8 cellular contexts compared by ENCODE assay signal in genomic region chrX:56564182-56564885, GRCh38. TPM values are rescaled to one million over a fixed set of nuclear protein-coding genes. Genes with fewer than 3 reads are reported as not detected.
DNase-seq lines count a peak whose midpoint lies in the region; ATAC-seq and TF ChIP-seq lines count a peak whose summit lies in the region.

No MANE protein-coding gene starts in this region.

- BruUV-seq in HCT116 (replicated peaks; lab: Mats Ljungman, UMichigan): TSS peak; percentile 45

- H2AFZ ChIP-seq in HCT116 (ENCODE audit: low read depth, low read length, poor library complexity, severe bottlenecking): no peak overlapping the region

- peak; percentile 24; the same call in 1 of the 2 replicates for ATAC-seq in HCT116
- ATAC-seq in right cardiac atrium: peak; percentile 29 to 63
- ATAC-seq in GM18520 (IDR thresholded peaks at IDR 0.05; ENCODE audit: unreplicated experiment): no peak

- H3K4me1 ChIP-seq in HCT116 (ENCODE audit: control insufficient read depth in 1 of 2, insufficient read depth in 2 of 2, low read length in 2 of 2) (peaks cover 3 to 5% of the 10 kb centered on the region in 2 experiments), adipocyte (ENCODE audit: control insufficient read depth, insufficient read depth, low read length) (peaks cover 23% of the 10 kb centered on the region), right cardiac atrium (ENCODE audit: control insufficient read depth, insufficient read depth, low read length) (no peaks in the 10 kb centered on the region), prostate gland (replicated peaks) (no peaks in the 10 kb centered on the region)

- RAD21 ChIA-PET in HCT116 (lab: Charles Lee; ENCODE audit: low non-redundant PET in 1 of 2, low total read pairs in 2 of 2, uncharacterized antibody in 2 of 2, unreplicated experiment in 2 of 2): no interaction called here

- TF ChIP-seq POLR2A in HCT116 (IDR thresholded peaks at IDR 0.05; ENCODE audit: borderline replicate concordance, extremely low read depth, insufficient read depth, insufficient read length) (no peak), prostate gland (IDR thresholded peaks at IDR 0.05) (no peak)

- intact Hi-C loops in HCT116 (cut with micrococcal nuclease): loop anchor here (5.0 kb wide), 1 partner anchor 163 kb away; the partner anchor contains the start of gene NBDY
- intact Hi-C loops in right cardiac atrium (cut with DNase I): no loop called here
- intact Hi-C loops in prostate gland (cut with DNase I): loop anchor here (10.0 kb wide), 2 partner anchors 330 to 1030 kb away; partner anchors contain the start of genes KLF8 and ZXDB

- peak overlapping the region; percentile 83 for H3K4me2 ChIP-seq in HCT116 (ENCODE audit: low read length)

- H3K9me3 ChIP-seq in HCT116 (ENCODE audit: control insufficient read depth in 1 of 2, insufficient read depth in 1 of 2, low read depth in 1 of 2, low read length in 2 of 2): no peaks in the 10 kb centered on the region
- H3K9me3 ChIP-seq in adipocyte (ENCODE audit: control insufficient read depth, low read length): no peaks in the 10 kb centered on the region
- H3K9me3 ChIP-seq in right cardiac atrium (ENCODE audit: control insufficient read depth, low read length): no peaks in the 10 kb centered on the region
- no peaks in the 10 kb centered on the region for H3K9me3 ChIP-seq in prostate gland

- WGBS in right cardiac atrium: under 1% methylated on average over 23 of the region's 23 CpGs
- under 1% methylated on average over 12 of the region's 23 CpGs for WGBS in prostate gland

- H4K20me1 ChIP-seq in HCT116 (ENCODE audit: insufficient read depth): no peaks in the 10 kb centered on the region

- H3K4me3 ChIP-seq in HCT116 (replicated peaks in 1 of 2; ENCODE audit: low read depth in 1 of 2, low read length in 2 of 2) (peak overlapping the region; percentile 62 to 77), adipocyte (ENCODE audit: low read length) (peak overlapping the region; percentile 86), right cardiac atrium (ENCODE audit: low read length) (peak overlapping the region; percentile 91), prostate gland (peak overlapping the region; percentile 50 to 52)

- CTCF ChIA-PET in HCT116 (lab: Charles Lee): no interaction called here

- no peaks in the 10 kb centered on the region for H3K36me3 ChIP-seq in HCT116 (ENCODE audit: control insufficient read depth in 1 of 2, insufficient read depth in 2 of 2, low read length in 2 of 2)
- no peaks in the 10 kb centered on the region for H3K36me3 ChIP-seq in adipocyte (ENCODE audit: control insufficient read depth, insufficient read depth, low read length, severe bottlenecking)
- no peaks in the 10 kb centered on the region for H3K36me3 ChIP-seq in prostate gland

- POLR2A ChIA-PET in HCT116 (lab: Charles Lee): no interaction called here

- no peaks in the 10 kb centered on the region for H3K9me2 ChIP-seq in HCT116 (ENCODE audit: insufficient read depth)

- DNase-seq in GM04504 (ENCODE audit: low read depth): peak; percentile 11
- DNase-seq in HCT116 (ENCODE audit: low read depth, low spot score): no peak
- peak; percentile 0 for DNase-seq in NCI-H774 (lab: John Stamatoyannopoulos, UW)
- DNase-seq in adipocyte (ENCODE audit: low read depth): peak; percentile 44
- DNase-seq in right cardiac atrium: peak; percentile 10 to 46 (median 31)
- DNase-seq in prostate gland (ENCODE audit: low spot score): peak; percentile 3
- no peak for DNase-seq in NOMO-1 treated with dmso at 0.1 percent for 144 hours (lab: John Stamatoyannopoulos, UW; ENCODE audit: unreplicated experiment)

- H3K27me3 ChIP-seq in HCT116 (ENCODE audit: insufficient read depth, low read length): no peaks in the 10 kb centered on the region
- H3K27me3 ChIP-seq in adipocyte (replicated peaks; ENCODE audit: control insufficient read depth, insufficient read depth, low read length): no peaks in the 10 kb centered on the region
- H3K27me3 ChIP-seq in right cardiac atrium (ENCODE audit: control insufficient read depth, insufficient read depth): no peaks in the 10 kb centered on the region
- H3K27me3 ChIP-seq in prostate gland (replicated peaks; ENCODE audit: insufficient read depth): no peaks in the 10 kb centered on the region

- H3K9ac ChIP-seq in HCT116 (ENCODE audit: low read length) (peak overlapping the region; percentile 86), adipocyte (ENCODE audit: low read length) (peak overlapping the region; percentile 90)

- no peak for TF ChIP-seq CTCF in HCT116 (IDR thresholded peaks at IDR 0.05 in 2 of 3, conservative IDR thresholded peaks at IDR 0.05 in 1 of 3; ENCODE audit: borderline replicate concordance in 1 of 3, insufficient read depth in 1 of 3, low read depth in 2 of 3, low read length in 2 of 3)
- TF ChIP-seq CTCF in prostate gland (IDR thresholded peaks at IDR 0.05): no peak

- H3K79me2 ChIP-seq in HCT116 (ENCODE audit: insufficient read depth, low read length): peaks cover 47% of the 10 kb centered on the region

- H3K27ac ChIP-seq in HCT116 (ENCODE audit: low read depth, low read length) (peak overlapping the region; percentile 87), right cardiac atrium (ENCODE audit: low read length) (peak overlapping the region; percentile 73), prostate gland (peak overlapping the region; percentile 91 to 96)

- no peak for TF ChIP-seq RAD21 in HCT116 (IDR thresholded peaks at IDR 0.05; ENCODE audit: low read depth)

TF ChIP-seq in HCT116, 20 proteins besides CTCF, POLR2A, EP300 and RAD21:
- TF ChIP-seq TCF7L2 (IDR thresholded peaks at IDR 0.05; ENCODE audit: borderline replicate concordance, extremely low read depth, insufficient read depth, insufficient read length) (no peak), SRF (IDR thresholded peaks at IDR 0.05; ENCODE audit: low read depth) (no peak), SIN3A (IDR thresholded peaks at IDR 0.05; ENCODE audit: low read depth) (no peak), YY1 (IDR thresholded peaks at IDR 0.05; ENCODE audit: extremely low read depth, insufficient replicate concordance, low read depth, low read length) (no peak), CEBPB (IDR thresholded peaks at IDR 0.05; ENCODE audit: low read depth) (no peak), MAX (IDR thresholded peaks at IDR 0.05) (no peak), ELF1 (IDR thresholded peaks at IDR 0.05; ENCODE audit: borderline replicate concordance, low read depth) (no peak), CBX3 (IDR thresholded peaks at IDR 0.05; ENCODE audit: low read depth) (no peak), REST (IDR thresholded peaks at IDR 0.05; ENCODE audit: low read depth) (no peak)

RNA-seq across cellular contexts. Expression of gene UBQLN2, which starts 0.9 kb away (rescaled TPM):
- total RNA-seq in HCT116 (2021; ENCODE audit: unreplicated experiment) (20.9 TPM), right cardiac atrium (10 to 100 TPM; 28.9 to 36.3 (median 34.0) TPM), prostate gland (10 to 100 TPM; 31.3 to 33.3 TPM)
- 10.5 and 13.1 TPM in 2 replicates for polyA plus RNA-seq in HCT116 (2012)
- 19.2 TPM for polyA plus RNA-seq in right cardiac atrium

Comparison
In these comparisons a context has a peak if more than half of its experiments do, and no peak if none do; other contexts are left out.
1. DNase-seq: peak in GM04504 (single experiment), NCI-H774 (single experiment), adipocyte (single experiment), right cardiac atrium (3 of 3) and prostate gland (single experiment); none in HCT116 (single experiment) and NOMO-1 treated with dmso at 0.1 percent for 144 hours (single experiment).
2. intact Hi-C loops: an anchor here in HCT116 (5.0 kb wide) and prostate gland (10.0 kb wide); none called in right cardiac atrium.
3. Peak in every context shown above with its lines, with median percentiles within 50 percentile points of each other: H3K27ac ChIP-seq and H3K4me3 ChIP-seq.